ENCODE assay signal across 28 cellular contexts in the genomic region with DNA sequence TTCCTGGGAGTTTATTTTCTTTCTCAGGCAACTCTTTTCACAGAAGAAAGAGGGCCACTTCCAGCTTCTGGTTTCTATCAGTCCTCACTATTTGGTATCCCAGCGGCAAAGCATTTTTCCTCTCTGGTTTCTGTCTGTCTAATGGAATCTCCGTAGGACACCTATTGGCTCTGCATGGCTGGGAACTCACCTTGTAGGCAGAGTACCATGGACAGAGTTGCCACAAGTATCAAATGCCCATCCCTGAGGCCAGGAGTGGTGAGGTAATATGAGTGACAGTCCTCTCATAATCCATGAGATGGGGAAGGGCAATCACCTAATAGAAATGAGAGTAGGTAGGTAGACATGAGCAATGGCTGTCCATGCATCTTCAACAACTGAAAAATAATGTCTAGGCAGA.
"Had no signal": no experiment of that assay in that cellular context is flagged by ENCODE, and none has a peak within 500 bp of the region (broad histone marks: within the 10 kb centered on the region; RNA-seq: fewer than 3 reads in every experiment).

No MANE protein-coding gene starts in this region.

- H3K27me3 ChIP-seq: stomach, suprapubic skin, testis, thyroid gland, tibial artery, tibial nerve, transverse colon, upper lobe of left lung, upper lobe of right lung, uterus, vagina had no signal

- DNase-seq: stimulated activated CD4-positive, alpha-beta T cell treated with anti-CD3 and anti-CD28 coated beads, Interleukin-2, amount 100 ng/mL, for 48 hours; stimulated activated CD4-positive, alpha-beta T cell treated with anti-CD3 and anti-CD28 coated beads, Interleukin-4, amount 100 ng/mL, for 1 hour; stimulated activated CD4-positive, alpha-beta T cell treated with anti-CD3 and anti-CD28 coated beads, Interleukin-4, amount 100 ng/mL, for 24 hours; stimulated activated CD4-positive, alpha-beta T cell treated with anti-CD3 and anti-CD28 coated beads, Interleukin-4, amount 100 ng/mL, for 4 hours; stimulated activated CD8-positive, alpha-beta memory T cell treated with anti-CD3 and anti-CD28 coated beads, Interleukin-4, amount 100 ng/mL, for 48 hours; stimulated activated naive B cell treated with anti-CD40 and anti-IgM and Interleukin-4, amounts not matched to agents 10 μg/mL and 1 μg/mL and 100 μg/mL, for 72 hours; stimulated activated naive CD4-positive, alpha-beta T cell; stimulated activated naive CD4-positive, alpha-beta T cell treated with Interleukin-2 at 50 U/mL for 16 hours; stimulated activated naive CD8-positive, alpha-beta T cell treated with anti-CD3 and anti-CD28 coated beads, Interleukin-15, amount 100 ng/mL, for 72 hours; stimulated activated naive CD8-positive, alpha-beta T cell treated with anti-CD3 and anti-CD28 coated beads, Interleukin-15, Interleukin-2, amounts not matched to agents 100 U/mL and 50 U/mL, for 24 hours; stomach; substantia nigra; testis; thyroid gland; tibial artery; transverse colon; trophoblast cell; upper lobe of left lung; upper lobe of right lung; uterus had no signal

- H3K9me3 ChIP-seq: stomach, suprapubic skin, testis, thoracic aorta, thyroid gland, tibial artery, tibial nerve, transverse colon, upper lobe of left lung, upper lobe of right lung, vagina had no signal

- H3K4me3 ChIP-seq: stomach, suprapubic skin, testis, thoracic aorta, thyroid gland, tibial artery, tibial nerve, transverse colon, upper lobe of left lung, upper lobe of right lung, uterus, vagina had no signal

- H3K9me3 Mint-ChIP-seq: stimulated activated naive CD8-positive, alpha-beta T cell treated with anti-CD3 and anti-CD28 coated beads, Interleukin-15, Interleukin-2, amounts not matched to agents 100 ng/mL and 50 ng/mL, for 24 hours; type B pancreatic cell had no signal

- H3K27me3 Mint-ChIP-seq: stimulated activated memory B cell treated with anti-CD40 and anti-IgM and Interleukin-4, amounts not matched to agents 10 μg/mL and 1 μg/mL and 100 μg/mL, for 72 hours; stimulated activated naive B cell treated with anti-CD40 and anti-IgM and Interleukin-4, amounts not matched to agents 10 μg/mL and 1 μg/mL and 100 μg/mL, for 72 hours; stimulated activated naive CD8-positive, alpha-beta T cell treated with anti-CD3 and anti-CD28 coated beads, Interleukin-15, amount 100 ng/mL, for 72 hours; stimulated activated naive CD8-positive, alpha-beta T cell treated with anti-CD3 and anti-CD28 coated beads, Interleukin-15, Interleukin-2, amounts not matched to agents 100 ng/mL and 50 ng/mL, for 24 hours; type B pancreatic cell had no signal

- H3K36me3 Mint-ChIP-seq: stimulated activated effector memory CD8-positive, alpha-beta T cell treated with anti-CD3 and anti-CD28 coated beads, Interleukin-12 subunit alpha, Interleukin-12 subunit beta, amount 100 ng/mL, for 72 hours; stimulated activated memory B cell treated with anti-CD40 and anti-IgM and Interleukin-4, amounts not matched to agents 10 μg/mL and 1 μg/mL and 100 μg/mL, for 72 hours; stimulated activated naive B cell treated with anti-CD40 and anti-IgM and Interleukin-4, amounts not matched to agents 10 μg/mL and 1 μg/mL and 100 μg/mL, for 72 hours; type B pancreatic cell had no signal

- H3K4me3 Mint-ChIP-seq: stimulated activated effector memory CD8-positive, alpha-beta T cell treated with anti-CD3 and anti-CD28 coated beads, Interleukin-12 subunit alpha, Interleukin-12 subunit beta, amount 100 ng/mL, for 72 hours; stimulated activated memory B cell treated with anti-CD40 and anti-IgM and Interleukin-4, amounts not matched to agents 10 μg/mL and 1 μg/mL and 100 μg/mL, for 72 hours; stimulated activated naive B cell treated with anti-CD40 and anti-IgM and Interleukin-4, amounts not matched to agents 10 μg/mL and 1 μg/mL and 100 μg/mL, for 72 hours; stimulated activated naive CD8-positive, alpha-beta T cell treated with anti-CD3 and anti-CD28 coated beads, Interleukin-15, amount 100 ng/mL, for 72 hours; stimulated activated naive CD8-positive, alpha-beta T cell treated with anti-CD3 and anti-CD28 coated beads, Interleukin-15, Interleukin-2, amounts not matched to agents 100 ng/mL and 50 ng/mL, for 24 hours; type B pancreatic cell had no signal

- H3K27ac ChIP-seq: stomach, suprapubic skin, testis, thoracic aorta, thyroid gland, tibial artery, tibial nerve, transverse colon, upper lobe of left lung, upper lobe of right lung, uterus, vagina had no signal

- H3K27ac Mint-ChIP-seq: stimulated activated effector memory CD8-positive, alpha-beta T cell treated with anti-CD3 and anti-CD28 coated beads, Interleukin-12 subunit alpha, Interleukin-12 subunit beta, amount 100 ng/mL, for 72 hours; stimulated activated memory B cell treated with anti-CD40 and anti-IgM and Interleukin-4, amounts not matched to agents 10 μg/mL and 1 μg/mL and 100 μg/mL, for 72 hours; stimulated activated naive B cell treated with anti-CD40 and anti-IgM and Interleukin-4, amounts not matched to agents 10 μg/mL and 1 μg/mL and 100 μg/mL, for 72 hours; stimulated activated naive CD8-positive, alpha-beta T cell treated with anti-CD3 and anti-CD28 coated beads, Interleukin-15, amount 100 ng/mL, for 72 hours; stimulated activated naive CD8-positive, alpha-beta T cell treated with anti-CD3 and anti-CD28 coated beads, Interleukin-15, Interleukin-2, amounts not matched to agents 100 ng/mL and 50 ng/mL, for 24 hours; type B pancreatic cell had no signal

- ATAC-seq: stimulated activated effector memory CD8-positive, alpha-beta T cell treated with anti-CD3 and anti-CD28 coated beads, Interleukin-12 subunit alpha, Interleukin-12 subunit beta, amount 100 ng/mL, for 72 hours; stimulated activated memory B cell treated with anti-CD40 and anti-IgM and Interleukin-4, amounts not matched to agents 10 μg/mL and 1 μg/mL and 100 μg/mL, for 72 hours; stimulated activated naive B cell treated with anti-CD40 and anti-IgM and Interleukin-4, amounts not matched to agents 10 μg/mL and 1 μg/mL and 100 μg/mL, for 72 hours; stimulated activated naive CD8-positive, alpha-beta T cell treated with anti-CD3 and anti-CD28 coated beads, Interleukin-15, amount 100 ng/mL, for 72 hours; stimulated activated naive CD8-positive, alpha-beta T cell treated with anti-CD3 and anti-CD28 coated beads, Interleukin-15, Interleukin-2, amounts not matched to agents 100 U/mL and 50 U/mL, for 24 hours; upper lobe of right lung had no signal

- H3K36me3 ChIP-seq: stomach, suprapubic skin, thoracic aorta, thyroid gland, tibial artery, tibial nerve, transverse colon, upper lobe of left lung, upper lobe of right lung, uterus, vagina had no signal

- H3K4me1 Mint-ChIP-seq: stimulated activated effector memory CD8-positive, alpha-beta T cell treated with anti-CD3 and anti-CD28 coated beads, Interleukin-12 subunit alpha, Interleukin-12 subunit beta, amount 100 ng/mL, for 72 hours; stimulated activated memory B cell treated with anti-CD40 and anti-IgM and Interleukin-4, amounts not matched to agents 10 μg/mL and 1 μg/mL and 100 μg/mL, for 72 hours; stimulated activated naive B cell treated with anti-CD40 and anti-IgM and Interleukin-4, amounts not matched to agents 10 μg/mL and 1 μg/mL and 100 μg/mL, for 72 hours; stimulated activated naive CD8-positive, alpha-beta T cell treated with anti-CD3 and anti-CD28 coated beads, Interleukin-15, amount 100 ng/mL, for 72 hours had no signal

- H3K4me1 ChIP-seq: stomach, suprapubic skin, testis, thyroid gland, tibial artery, tibial nerve, transverse colon, upper lobe of left lung, upper lobe of right lung, uterus, vagina had no signal
